In genomic region chr5:162119801-162120200, GRCh38 we compare ENCODE assay signal across 22 cellular contexts. TPM values are rescaled to one million over a fixed set of nuclear protein-coding genes. Genes with fewer than 3 reads are reported as not detected.
DNase-seq lines count a peak whose midpoint lies in the region.
"Had no signal": no experiment of that assay in that cellular context is flagged by ENCODE, and none has a peak within 500 bp of the region (broad histone marks: within the 10 kb centered on the region; RNA-seq: fewer than 3 reads in every experiment).

No MANE protein-coding gene starts in this region.

- DNase-seq in Ammon's horn (ENCODE audit: low spot score) = peak; percentile 74
- DNase-seq in occipital lobe (lab: John Stamatoyannopoulos, UW) = peak; percentile 12
- peak; percentile 17 for DNase-seq in putamen (ENCODE audit: low spot score)
- no peak for DNase-seq in OCI-M1 (lab: John Stamatoyannopoulos, UW)
- DNase-seq in SKM-1 treated with dmso at 0.1 percent for 144 hours (lab: John Stamatoyannopoulos, UW; ENCODE audit: unreplicated experiment) = no peak
- DNase-seq: AML-193; BE2C; C1 segment of cervical spinal cord; CD4-positive, alpha-beta memory T cell; CD4-positive, CD25-positive, alpha-beta regulatory T cell; CD8-positive, alpha-beta memory T cell; COR-L47; DMS 273 treated with DMSO at 0.1 percent for 48 hours; DMS153; DMS53; DMS79; DND-41; EL; GDM1 had no signal

RNA-seq across cellular contexts. Expression of gene GABRG2, which starts 52.2 kb away (rescaled TPM):
- total RNA-seq in occipital lobe = 37.4 TPM
- total RNA-seq: CD4-positive, alpha-beta memory T cell; CD4-positive, CD25-positive, alpha-beta regulatory T cell; CD8-positive, alpha-beta memory T cell; Daoy; G401; GM12878 had no signal

Comparison
In these comparisons a context has a peak if more than half of its experiments do, and no peak if none do; other contexts are left out.
1. DNase-seq: peak in Ammon's horn (single experiment), occipital lobe (single experiment) and putamen (single experiment); none in OCI-M1 (single experiment) and SKM-1 treated with dmso at 0.1 percent for 144 hours (single experiment).